In the genomic region with DNA sequence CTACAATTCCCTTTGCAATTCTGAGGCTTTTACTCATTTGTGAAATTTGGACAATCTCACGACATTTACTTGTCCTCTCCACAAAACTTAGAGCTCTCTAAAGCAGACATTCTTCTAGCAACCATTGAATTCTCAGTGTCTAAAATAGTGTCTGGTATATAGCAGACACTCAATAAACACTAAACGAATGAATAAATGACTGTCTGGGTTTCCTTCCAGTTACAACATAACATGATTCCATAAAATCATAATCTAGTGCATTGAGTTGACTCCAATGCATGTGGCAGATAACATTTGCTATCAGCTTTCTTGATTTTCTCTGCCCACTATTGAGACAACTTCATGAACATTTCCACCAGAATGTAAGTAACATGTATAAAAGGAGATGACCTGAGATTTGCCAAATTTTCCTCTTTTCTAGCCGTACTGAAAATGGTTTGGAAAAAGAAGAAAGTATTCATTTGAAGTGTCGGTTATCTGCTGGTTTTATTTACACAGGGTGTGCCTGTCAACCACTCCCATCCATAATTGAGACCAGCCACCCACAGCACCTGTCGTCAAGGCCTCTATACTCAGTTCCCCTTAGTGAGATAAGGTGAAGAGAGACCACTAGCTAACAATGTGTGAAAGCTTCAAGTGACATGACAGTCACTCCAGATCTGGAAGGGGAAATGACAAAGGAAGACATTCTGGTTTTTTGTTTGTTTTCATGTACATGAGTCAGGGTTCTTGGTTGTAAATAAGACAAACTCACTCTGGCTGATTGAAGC, we compare ENCODE assay signal across 20 cellular contexts. TPM values are rescaled to one million over a fixed set of nuclear protein-coding genes. Genes with fewer than 3 reads are reported as not detected.
DNase-seq lines count a peak whose midpoint lies in the region; ATAC-seq, FAIRE-seq and TF ChIP-seq lines count a peak whose summit lies in the region.
"Had no signal": no experiment of that assay in that cellular context is flagged by ENCODE, and none has a peak within 500 bp of the region (broad histone marks: within the 10 kb centered on the region; RNA-seq: fewer than 3 reads in every experiment).

No MANE protein-coding gene starts in this region.

- H3K36me3 Mint-ChIP-seq in nephron (ENCODE audit: low read depth) = no peaks in the 10 kb centered on the region
- H3K36me3 Mint-ChIP-seq: mesothelial cell of epicardium had no signal

- H3K9me3 Mint-ChIP-seq in nephron = no peaks in the 10 kb centered on the region
- H3K9me3 Mint-ChIP-seq: mesothelial cell of epicardium had no signal

- ATAC-seq in K562 (peak; percentile 70), HG02759 (IDR thresholded peaks at IDR 0.05; ENCODE audit: unreplicated experiment) (no peak)

- CTCF ChIA-PET in K562 (lab: Yijun Ruan, JAX; ENCODE audit: low intra/inter-chr PET ratio) = no interaction called here

- no peaks in the 10 kb centered on the region for H3K36me3 ChIP-seq in K562 (ENCODE audit: control insufficient read depth, insufficient read depth, low read length)

- no peak overlapping the region for H3K4me3 Mint-ChIP-seq in nephron
- H3K4me3 Mint-ChIP-seq: mesothelial cell of epicardium had no signal

- WGBS in K562 (ENCODE audit: insufficient coverage, low coverage, missing lambda C conversion rate) = 0% methylated on average over 5 of the region's 5 CpGs

- no peak for TF ChIP-seq POLR2A in K562 (conservative IDR thresholded peaks at IDR 0.05)

- H3K4me1 Mint-ChIP-seq in nephron = peaks cover 42% of the 10 kb centered on the region

- peak; percentile 48 for FAIRE-seq in K562 (lab: Jason Lieb, UNC)
- FAIRE-seq: G401.6, GM12891 had no signal

- no peak overlapping the region for H3K4me3 ChIP-seq in K562

- H2AFZ ChIP-seq in K562 (ENCODE audit: low read depth, low read length) = no peak overlapping the region

- peak; percentile 45 for DNase-seq in DMS53 (lab: John Stamatoyannopoulos, UW)
- DNase-seq in NCI-H2029 (lab: John Stamatoyannopoulos, UW) = peak; percentile 10
- peak in 2 of 4 experiments; percentile 29 to 40 for DNase-seq in K562 (ENCODE audit: extremely low read depth in 1 of 4, low spot score in 3 of 4)
- no peak for DNase-seq in T-helper 2 cell
- no peak for DNase-seq in NOMO-1 (lab: John Stamatoyannopoulos, UW; ENCODE audit: unreplicated experiment in 2 of 2)
- DNase-seq in NCI-H2196 (lab: John Stamatoyannopoulos, UW; ENCODE audit: unreplicated experiment) = no peak
- DNase-seq: activated CD4-positive, alpha-beta T cell treated with anti-CD3 and anti-CD28 coated beads for 4 hours; activated CD8-positive, alpha-beta memory T cell treated with anti-CD3 and anti-CD28 coated beads, Interleukin-2, amount 50 U/mL, for 4 hours; activated gamma-delta T cell treated with Interleukin-2 at 50 U/mL for 16 hours; amygdala; cerebellar nuclear complex; MM.1S; NCI-H2171; SIG-M5; stimulated activated CD4-positive, alpha-beta T cell treated with anti-CD3 and anti-CD28 coated beads, Interleukin-2, amount 100 ng/mL, for 48 hours had no signal

- no peaks in the 10 kb centered on the region for H3K9me1 ChIP-seq in K562 (ENCODE audit: control insufficient read depth, insufficient read depth, low read length)

- TF ChIP-seq RAD21 in K562 (CRISPR knock-in tag; conservative IDR thresholded peaks at IDR 0.05 in 1 of 2, IDR thresholded peaks at IDR 0.05 in 1 of 2) = no peak

- intact Hi-C loops in K562 (cut with micrococcal nuclease) = no loop called here

- peak overlapping the region; percentile 59 to 84 (median 76) for H3K27ac Mint-ChIP-seq in nephron

- H3K9me3 ChIP-seq in K562 (replicated peaks; ENCODE audit: control insufficient read depth, insufficient read depth, low read depth, low read length) = no peaks in the 10 kb centered on the region

- TF ChIP-seq EP300 in K562 (IDR thresholded peaks at IDR 0.05; ENCODE audit: low read length) = peak; percentile 31; the same call in 1 of the 2 replicates

- no peak overlapping the region for H3K27ac ChIP-seq in K562 (ENCODE audit: extremely low read depth, low read depth, low read length)

- no peak overlapping the region for H3K4me2 ChIP-seq in K562 (ENCODE audit: insufficient read depth, low read length)

- H3K27me3 Mint-ChIP-seq in nephron (ENCODE audit: low read depth) = no peaks in the 10 kb centered on the region

- POLR2A ChIA-PET in K562 (lab: Yijun Ruan, JAX) = no interaction called here

- H3K79me2 ChIP-seq in K562 (ENCODE audit: control insufficient read depth, insufficient read depth, low read length) = no peaks in the 10 kb centered on the region

- no peaks in the 10 kb centered on the region for H4K20me1 ChIP-seq in K562 (replicated peaks; ENCODE audit: control insufficient read depth, insufficient read depth, low read length)

- in situ Hi-C loops in K562 (cut with MboI) = no loop called here

- no peak overlapping the region for H3K9ac ChIP-seq in K562 (ENCODE audit: insufficient read depth in 1 of 2, low read depth in 2 of 2, low read length in 2 of 2)

- BruUV-seq in K562 (replicated peaks; lab: Mats Ljungman, UMichigan) = no TSS peak

- no peaks in the 10 kb centered on the region; a peak in 1 of 5 replicates for H3K27me3 ChIP-seq in K562 (ENCODE audit: control insufficient read depth in 2 of 2, insufficient read depth in 2 of 2, low read length in 2 of 2)

- peaks cover 0 to 15% of the 10 kb centered on the region in 2 experiments; a peak in 2 of 5 replicates for H3K4me1 ChIP-seq in K562 (replicated peaks in 1 of 2; ENCODE audit: control insufficient read depth in 2 of 2, insufficient read depth in 2 of 2, low read length in 2 of 2)

- no peak for TF ChIP-seq CTCF in K562 (IDR thresholded peaks at IDR 0.05 in 2 of 3, conservative IDR thresholded peaks at IDR 0.05 in 1 of 3; ENCODE audit: insufficient read depth in 2 of 3, low read depth in 1 of 3, low read length in 3 of 3)
- TF ChIP-seq CTCF in nephron (IDR thresholded peaks at IDR 0.05; ENCODE audit: unreplicated experiment in 3 of 3) = no peak

TF ChIP-seq in K562, 482 proteins besides CTCF, POLR2A, EP300 and RAD21 (continues in another document):
- TF ChIP-seq LEF1 (IDR thresholded peaks at IDR 0.05) (peak; percentile 61; the same call in 1 of the 2 replicates), BCL6 (CRISPR knock-in tag; IDR thresholded peaks at IDR 0.05) (no peak), FOXM1 (IDR thresholded peaks at IDR 0.05; ENCODE audit: low read depth) (peak; percentile 44; the same call in 1 of the 2 replicates), FOXM1 (CRISPR knock-in tag; IDR thresholded peaks at IDR 0.05; ENCODE audit: low read depth) (no peak), TEAD4 (IDR thresholded peaks at IDR 0.05; ENCODE audit: low read length) (peak; percentile 71; the same call in 1 of the 2 replicates), TEAD4 (CRISPR knock-in tag; IDR thresholded peaks at IDR 0.05; ENCODE audit: borderline replicate concordance) (no peak), PTTG1 (tag; IDR thresholded peaks at IDR 0.05; ENCODE audit: low read depth) (no peak), ZNF707 (CRISPR knock-in tag; conservative IDR thresholded peaks at IDR 0.05) (no peak)
- TF ChIP-seq, protein P1, sequence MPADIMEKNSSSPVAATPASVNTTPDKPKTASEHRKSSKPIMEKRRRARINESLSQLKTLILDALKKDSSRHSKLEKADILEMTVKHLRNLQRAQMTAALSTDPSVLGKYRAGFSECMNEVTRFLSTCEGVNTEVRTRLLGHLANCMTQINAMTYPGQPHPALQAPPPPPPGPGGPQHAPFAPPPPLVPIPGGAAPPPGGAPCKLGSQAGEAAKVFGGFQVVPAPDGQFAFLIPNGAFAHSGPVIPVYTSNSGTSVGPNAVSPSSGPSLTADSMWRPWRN (IDR thresholded peaks at IDR 0.05; ENCODE audit: low read depth) = peak; percentile 87
- TF ChIP-seq, protein P2, sequence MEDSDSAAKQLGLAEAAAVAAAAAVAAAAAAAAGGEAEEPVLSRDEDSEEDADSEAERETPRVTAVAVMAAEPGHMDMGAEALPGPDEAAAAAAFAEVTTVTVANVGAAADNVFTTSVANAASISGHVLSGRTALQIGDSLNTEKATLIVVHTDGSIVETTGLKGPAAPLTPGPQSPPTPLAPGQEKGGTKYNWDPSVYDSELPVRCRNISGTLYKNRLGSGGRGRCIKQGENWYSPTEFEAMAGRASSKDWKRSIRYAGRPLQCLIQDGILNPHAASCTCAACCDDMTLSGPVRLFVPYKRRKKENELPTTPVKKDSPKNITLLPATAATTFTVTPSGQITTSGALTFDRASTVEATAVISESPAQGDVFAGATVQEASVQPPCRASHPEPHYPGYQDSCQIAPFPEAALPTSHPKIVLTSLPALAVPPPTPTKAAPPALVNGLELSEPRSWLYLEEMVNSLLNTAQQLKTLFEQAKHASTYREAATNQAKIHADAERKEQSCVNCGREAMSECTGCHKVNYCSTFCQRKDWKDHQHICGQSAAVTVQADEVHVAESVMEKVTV (CRISPR knock-in tag; IDR thresholded peaks at IDR 0.05) = no peak
- TF ChIP-seq, protein P3, sequence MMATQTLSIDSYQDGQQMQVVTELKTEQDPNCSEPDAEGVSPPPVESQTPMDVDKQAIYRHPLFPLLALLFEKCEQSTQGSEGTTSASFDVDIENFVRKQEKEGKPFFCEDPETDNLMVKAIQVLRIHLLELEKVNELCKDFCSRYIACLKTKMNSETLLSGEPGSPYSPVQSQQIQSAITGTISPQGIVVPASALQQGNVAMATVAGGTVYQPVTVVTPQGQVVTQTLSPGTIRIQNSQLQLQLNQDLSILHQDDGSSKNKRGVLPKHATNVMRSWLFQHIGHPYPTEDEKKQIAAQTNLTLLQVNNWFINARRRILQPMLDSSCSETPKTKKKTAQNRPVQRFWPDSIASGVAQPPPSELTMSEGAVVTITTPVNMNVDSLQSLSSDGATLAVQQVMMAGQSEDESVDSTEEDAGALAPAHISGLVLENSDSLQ (IDR thresholded peaks at IDR 0.05) = peak; percentile 76

RNA-seq across cellular contexts. Expression of a gene that starts 4.8 kb away (rescaled TPM):
- total RNA-seq in K562 (2011; cell fraction: chromatin; rRNA removed; ENCODE audit: low replicate concordance) = not detected in 2 replicates
- total RNA-seq in K562 (2011; cell fraction: nucleolus; rRNA removed) = not detected in 2 replicates
- total RNA-seq in K562 (2011; cell fraction: nucleoplasm; rRNA removed) = not detected in 2 replicates
- total RNA-seq in K562 (2014; rRNA removed) (not detected in 2 replicates), K562 (2014; rRNA removed; fragmentation: Illumina TruSeq; extraction: Trizol) (not detected in 2 replicates), K562 (2015; rRNA removed; fragmentation: Illumina TruSeq; extraction: Trizol) (not detected in 2 replicates), K562 (2021) (not detected in 2 replicates)
- polyA plus RNA-seq in K562 (2011; rRNA removed) (not detected in 2 replicates), K562 (2014; fragmentation: Illumina TruSeq; extraction: Trizol) (not detected in 2 replicates), K562 (2014; fragmentation: Nextera tagmentation; extraction: Ambion mirVana) (not detected), K562 (2014; rRNA removed) (0.13 TPM in 1 of 2 replicates, not detected in the other)
- polyA plus RNA-seq in K562 (2011; cell fraction: cytosol; rRNA removed) = not detected in 2 replicates
- not detected in 2 replicates for polyA plus RNA-seq in K562 (2011; cell fraction: nucleus; rRNA removed)
- polyA plus RNA-seq in K562 (2012) = not detected in 2 replicates
- not detected in 2 replicates for polyA minus RNA-seq in K562 (2011; rRNA and poly(A)+ RNA removed)
- polyA minus RNA-seq in K562 (2011; cell fraction: cytosol; rRNA and poly(A)+ RNA removed) = not detected in 2 replicates
- not detected in 2 replicates for polyA minus RNA-seq in K562 (2011; cell fraction: nucleus; rRNA and poly(A)+ RNA removed)

Comparison
In these comparisons a context has a peak if more than half of its experiments do, and no peak if none do; other contexts are left out.
1. DNase-seq: peak in DMS53 (single experiment) and NCI-H2029 (single experiment); none in T-helper 2 cell (0 of 5), NOMO-1 (0 of 2) and NCI-H2196 (single experiment).